Comparison of ENCODE assay signal across 26 cellular contexts in the genomic region with DNA sequence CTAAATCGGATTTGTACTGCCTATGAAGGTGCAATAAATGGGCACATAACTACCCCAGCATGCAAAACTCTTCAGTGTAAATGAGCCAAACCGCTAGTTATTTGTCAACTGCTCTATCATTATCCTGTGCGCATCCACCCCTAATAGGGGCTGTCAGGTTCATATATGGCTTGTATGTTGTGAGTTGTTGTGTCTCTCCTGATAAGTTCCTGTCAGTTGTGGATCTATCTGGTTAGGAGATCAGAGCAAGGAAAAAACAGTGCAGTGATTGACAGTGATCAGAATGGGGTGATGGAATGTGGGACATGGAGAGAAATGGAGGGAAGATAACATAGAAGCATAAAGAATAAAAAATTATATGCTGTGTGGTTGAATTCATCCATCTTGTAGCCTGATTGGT.
"Had no signal": no experiment of that assay in that cellular context is flagged by ENCODE, and none has a peak within 500 bp of the region (broad histone marks: within the 10 kb centered on the region; RNA-seq: fewer than 3 reads in every experiment).

No MANE protein-coding gene starts in this region.

- H3K4me3 ChIP-seq: colonic mucosa, coronary artery, dorsolateral prefrontal cortex, esophagus muscularis mucosa, esophagus squamous epithelium, gastrocnemius medialis, gastroesophageal sphincter, heart left ventricle had no signal

- H3K9me3 ChIP-seq: colonic mucosa, esophagus muscularis mucosa, esophagus squamous epithelium, gastrocnemius medialis, gastroesophageal sphincter, heart left ventricle had no signal

- DNase-seq: colonic mucosa; cortex of kidney; dermis blood vessel endothelial cell; dorsolateral prefrontal cortex; effector CD4-positive, alpha-beta T cell; effector CD8-positive, alpha-beta T cell; effector memory CD4-positive, alpha-beta T cell; effector memory CD8-positive, alpha-beta T cell; endodermal cell; erythroblast; esophagus squamous epithelium; foreskin fibroblast; foreskin keratinocyte; foreskin melanocyte; gastrocnemius medialis; glutamatergic neuron; head of caudate nucleus; heart left ventricle had no signal

- FAIRE-seq: colon, endometrium, endothelial cell of umbilical vein had no signal

- H3K36me3 ChIP-seq: colonic mucosa, esophagus muscularis mucosa, esophagus squamous epithelium, gastrocnemius medialis, gastroesophageal sphincter, heart left ventricle had no signal

- H3K27ac ChIP-seq: colonic mucosa, coronary artery, dorsolateral prefrontal cortex, epithelial cell of prostate, esophagus muscularis mucosa, esophagus squamous epithelium, foreskin keratinocyte, gastrocnemius medialis, gastroesophageal sphincter, heart left ventricle had no signal

- H3K27ac Mint-ChIP-seq: dendritic cell treated with granulocyte-macrophage colony-stimulating factor and Interleukin-4, amounts not matched to agents 40 ng/mL and 50 ng/mL, for 4 days; effector memory CD8-positive, alpha-beta T cell; endodermal cell had no signal

- H3K4me3 Mint-ChIP-seq: dendritic cell treated with granulocyte-macrophage colony-stimulating factor and Interleukin-4, amounts not matched to agents 40 ng/mL and 50 ng/mL, for 4 days; effector memory CD8-positive, alpha-beta T cell; endodermal cell had no signal

- H3K4me1 ChIP-seq: colonic mucosa, foreskin keratinocyte, gastrocnemius medialis had no signal

- H3K4me1 Mint-ChIP-seq: endodermal cell had no signal

- H3K27me3 Mint-ChIP-seq: dendritic cell treated with granulocyte-macrophage colony-stimulating factor and Interleukin-4, amounts not matched to agents 40 ng/mL and 50 ng/mL, for 4 days; effector memory CD8-positive, alpha-beta T cell had no signal

- H3K27me3 ChIP-seq: colonic mucosa, dorsolateral prefrontal cortex, esophagus muscularis mucosa, esophagus squamous epithelium, foreskin keratinocyte, gastrocnemius medialis, gastroesophageal sphincter, heart left ventricle had no signal

- H3K9me3 Mint-ChIP-seq: endodermal cell had no signal
